In the genomic region with DNA sequence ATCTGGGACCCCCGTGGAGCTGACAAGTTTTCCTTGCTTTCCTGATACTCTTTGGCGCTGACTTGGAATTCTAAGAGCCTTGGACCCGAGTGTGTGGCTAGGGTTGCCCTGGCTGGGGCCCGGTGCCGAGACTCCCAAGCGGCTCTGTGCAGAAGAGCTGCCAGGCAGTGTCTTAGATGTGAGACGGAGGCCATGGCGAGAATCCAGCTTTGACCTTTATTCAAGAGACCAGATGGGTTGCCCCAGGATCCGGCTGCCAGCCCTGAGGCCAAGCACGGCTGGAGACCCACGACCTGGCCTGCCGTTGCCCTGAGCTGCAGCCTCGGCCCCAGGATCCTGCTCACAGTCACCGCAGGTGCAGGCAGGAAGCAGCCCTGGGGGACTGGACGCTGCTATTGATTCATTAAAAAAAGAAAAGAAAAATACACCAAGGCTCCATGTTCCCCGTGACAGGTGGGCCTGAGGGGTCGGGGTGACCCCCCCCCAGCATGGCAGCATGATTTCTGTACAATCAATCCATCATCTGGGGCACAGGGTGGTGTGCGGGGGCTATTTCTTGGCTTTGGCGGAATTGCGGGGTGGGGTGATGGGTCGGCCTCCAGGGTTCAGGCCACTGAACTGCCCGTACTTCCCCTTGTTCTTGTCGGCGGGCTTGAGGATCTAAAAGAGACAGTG, we compare ENCODE assay signal across 1 cellular context.
TF ChIP-seq lines count a peak whose summit lies in the region.

No MANE protein-coding gene starts in this region.

TF ChIP-seq in HepG2, 621 proteins besides CTCF, POLR2A, EP300 and RAD21:
- TF ChIP-seq AGO2 (optimal IDR thresholded peaks at IDR 0.05; ENCODE audit: low read depth, low read length) (peak; percentile 15), ZZZ3 (CRISPR knock-in tag; IDR thresholded peaks at IDR 0.05; ENCODE audit: borderline replicate concordance) (no peak)
